Comparison of ENCODE assay signal across 12 cellular contexts in genomic region chr4:5037553-5038551, GRCh38. TPM values are rescaled to one million over a fixed set of nuclear protein-coding genes. Genes with fewer than 3 reads are reported as not detected.
DNase-seq lines count a peak whose midpoint lies in the region; ATAC-seq and TF ChIP-seq lines count a peak whose summit lies in the region.
"Had no signal": no experiment of that assay in that cellular context is flagged by ENCODE, and none has a peak within 500 bp of the region (broad histone marks: within the 10 kb centered on the region; RNA-seq: fewer than 3 reads in every experiment).

No MANE protein-coding gene starts in this region.

- H3K9me3 ChIP-seq in osteoblast (ENCODE audit: low read depth, low read length): no peaks in the 10 kb centered on the region
- H3K9me3 ChIP-seq: psoas muscle, testis had no signal

- H3K4me1 ChIP-seq in osteoblast (ENCODE audit: insufficient read depth, low read length): peaks cover 25% of the 10 kb centered on the region
- H3K4me1 ChIP-seq: psoas muscle, testis had no signal

- no peaks in the 10 kb centered on the region for H4K20me1 ChIP-seq in osteoblast (ENCODE audit: insufficient read depth, low read length)

- no peak for TF ChIP-seq CTCF in epithelial cell of esophagus (IDR thresholded peaks at IDR 0.05; ENCODE audit: insufficient read depth, low read depth, low read length, missing control alignments)
- no peak for TF ChIP-seq CTCF in osteoblast (IDR thresholded peaks at IDR 0.05; ENCODE audit: extremely low read depth, low read depth, low read length)

- peaks cover 8% of the 10 kb centered on the region for H3K27me3 ChIP-seq in osteoblast (ENCODE audit: insufficient read depth, low read length)
- H3K27me3 ChIP-seq: testis had no signal

- peak overlapping the region; percentile 56 for H3K4me2 ChIP-seq in osteoblast (ENCODE audit: insufficient read depth, low read length)

- no peaks in the 10 kb centered on the region for H3K79me2 ChIP-seq in osteoblast (ENCODE audit: insufficient read depth, low read length)

- DNase-seq in Daoy (ENCODE audit: low read depth) (peak; percentile 87), OCI-M1 (lab: John Stamatoyannopoulos, UW) (peak; percentile 85), epithelial cell of esophagus (ENCODE audit: low read depth) (peak; percentile 93), osteoblast (ENCODE audit: insufficient read length, low spot score, missing footprints) (peak; percentile 94), NCI-H2196 treated with DMSO at 0.1 percent for 48 hours (lab: John Stamatoyannopoulos, UW; ENCODE audit: unreplicated experiment) (no peak)
- no peak for DNase-seq in stimulated activated CD4-positive, alpha-beta T cell treated with anti-CD3 and anti-CD28 coated beads, Interleukin-12 subunit alpha, Interleukin-12 subunit beta, amount 100 ng/mL, for 4 hours
- DNase-seq: activated CD8-positive, alpha-beta T cell treated with anti-CD3 and anti-CD28 coated beads for 36 hours; NCI-H2029; psoas muscle; testis had no signal

- peak overlapping the region; percentile 64 for H3K27ac ChIP-seq in osteoblast (ENCODE audit: low read depth, low read length)
- H3K27ac ChIP-seq: psoas muscle, testis had no signal

- H3K4me3 ChIP-seq in epithelial cell of esophagus (ENCODE audit: low read length) (no peak overlapping the region), osteoblast (ENCODE audit: insufficient read depth, low read length) (peak overlapping the region; percentile 11)
- H3K4me3 ChIP-seq: psoas muscle, testis had no signal

- no peaks in the 10 kb centered on the region for H3K36me3 ChIP-seq in osteoblast (ENCODE audit: insufficient read depth, low read length)

- H2AFZ ChIP-seq in osteoblast (ENCODE audit: low read length): peak overlapping the region; percentile 2

- ATAC-seq in GM21576 (IDR thresholded peaks at IDR 0.05; ENCODE audit: unreplicated experiment) (no peak), GM21737 (IDR thresholded peaks at IDR 0.05; ENCODE audit: unreplicated experiment) (no peak)
- ATAC-seq: activated CD8-positive, alpha-beta T cell treated with anti-CD3 and anti-CD28 coated beads for 36 hours had no signal

RNA-seq across cellular contexts. Expression of gene STK32B, which starts 13.4 kb away (rescaled TPM):
- total RNA-seq in Daoy (2014; rRNA removed; shearing (Covaris generic)): 14.7 and 17.4 TPM in 2 replicates
- total RNA-seq in osteoblast: 1.1 and 2.7 TPM in 2 replicates
- total RNA-seq: activated CD8-positive, alpha-beta T cell treated with anti-CD3 and anti-CD28 coated beads for 36 hours had no signal

RNA-seq across cellular contexts. Expression of gene CYTL1, which starts 18.6 kb away (rescaled TPM):
- 15.8 and 22.1 TPM in 2 replicates for total RNA-seq in Daoy (2014; rRNA removed; shearing (Covaris generic))
- 0.36 and 15.3 TPM in 2 replicates for total RNA-seq in osteoblast
- total RNA-seq: activated CD8-positive, alpha-beta T cell treated with anti-CD3 and anti-CD28 coated beads for 36 hours had no signal

Comparison
In these comparisons a context has a peak if more than half of its experiments do, and no peak if none do; other contexts are left out.
1. DNase-seq: peak in Daoy (single experiment), OCI-M1 (single experiment), epithelial cell of esophagus (single experiment) and osteoblast (single experiment); none in NCI-H2196 treated with DMSO at 0.1 percent for 48 hours (single experiment) and stimulated activated CD4-positive, alpha-beta T cell treated with anti-CD3 and anti-CD28 coated beads, Interleukin-12 subunit alpha, Interleukin-12 subunit beta, amount 100 ng/mL, for 4 hours (single experiment).